Comparison of ENCODE assay signal across 2 cellular contexts in the genomic region with DNA sequence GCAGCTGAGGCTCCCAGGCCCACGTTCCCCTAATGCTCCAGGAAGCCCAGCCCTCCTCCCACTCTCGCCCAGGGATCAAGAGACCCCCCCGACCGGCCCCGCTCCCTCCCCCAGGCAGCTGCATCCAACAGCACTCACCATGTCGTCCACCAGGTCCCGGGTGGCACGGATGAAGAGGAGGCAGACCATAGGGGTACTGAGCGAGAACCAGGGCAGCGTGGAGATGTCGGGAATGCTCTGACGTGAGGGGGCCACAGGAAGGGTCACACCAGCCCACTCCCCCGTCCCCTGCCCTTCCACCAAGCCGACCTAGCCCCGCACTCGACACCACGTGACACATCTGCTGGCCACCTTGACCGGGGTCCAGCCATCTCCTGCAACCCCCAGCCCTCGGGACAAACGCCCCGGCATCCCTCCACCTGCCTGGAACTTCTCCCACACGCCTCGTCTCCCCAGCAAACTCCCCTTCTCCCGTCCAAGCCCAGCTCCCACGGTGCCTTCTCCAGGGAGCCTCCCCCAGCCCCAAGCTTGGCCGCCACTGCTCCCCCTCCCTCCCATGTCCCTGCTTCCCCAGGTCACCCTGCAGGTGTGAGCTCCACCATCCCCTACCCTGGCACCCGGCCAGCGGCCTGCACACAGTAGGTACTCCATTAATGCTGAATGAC.
TF ChIP-seq lines count a peak whose summit lies in the region.

No MANE protein-coding gene starts in this region.

TF ChIP-seq in Ishikawa, 13 proteins besides CTCF, POLR2A, EP300 and RAD21:
- TF ChIP-seq EGR1 (IDR thresholded peaks at IDR 0.05) (no peak), TEAD4 (IDR thresholded peaks at IDR 0.05) (no peak), CEBPB (IDR thresholded peaks at IDR 0.05) (no peak), NFIC (IDR thresholded peaks at IDR 0.05) (peak; percentile 50; the same call in 1 of the 2 replicates)

TF ChIP-seq in H1, 55 proteins besides CTCF, POLR2A, EP300 and RAD21:
- no peak for TF ChIP-seq YY1 (IDR thresholded peaks at IDR 0.05; ENCODE audit: low read depth, low read length)
- no peak for TF ChIP-seq CREB1 (IDR thresholded peaks at IDR 0.05)
- TF ChIP-seq SRF (IDR thresholded peaks at IDR 0.05; ENCODE audit: low read depth, low read length): no peak
- TF ChIP-seq TEAD4 (IDR thresholded peaks at IDR 0.05; ENCODE audit: low read depth, low read length): no peak
- TF ChIP-seq, protein P1, sequence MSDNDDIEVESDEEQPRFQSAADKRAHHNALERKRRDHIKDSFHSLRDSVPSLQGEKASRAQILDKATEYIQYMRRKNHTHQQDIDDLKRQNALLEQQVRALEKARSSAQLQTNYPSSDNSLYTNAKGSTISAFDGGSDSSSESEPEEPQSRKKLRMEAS (IDR thresholded peaks at IDR 0.05): no peak
- no peak for TF ChIP-seq BACH1 (IDR thresholded peaks at IDR 0.05; ENCODE audit: low read length)
- no peak for TF ChIP-seq ASH2L (IDR thresholded peaks at IDR 0.05; ENCODE audit: low read length)
- no peak for TF ChIP-seq MAFK (IDR thresholded peaks at IDR 0.05; ENCODE audit: low read depth, low read length)
- no peak for TF ChIP-seq ZNF274 (IDR thresholded peaks at IDR 0.05; ENCODE audit: borderline replicate concordance, extremely low read depth, low read length)
- TF ChIP-seq, protein P2, sequence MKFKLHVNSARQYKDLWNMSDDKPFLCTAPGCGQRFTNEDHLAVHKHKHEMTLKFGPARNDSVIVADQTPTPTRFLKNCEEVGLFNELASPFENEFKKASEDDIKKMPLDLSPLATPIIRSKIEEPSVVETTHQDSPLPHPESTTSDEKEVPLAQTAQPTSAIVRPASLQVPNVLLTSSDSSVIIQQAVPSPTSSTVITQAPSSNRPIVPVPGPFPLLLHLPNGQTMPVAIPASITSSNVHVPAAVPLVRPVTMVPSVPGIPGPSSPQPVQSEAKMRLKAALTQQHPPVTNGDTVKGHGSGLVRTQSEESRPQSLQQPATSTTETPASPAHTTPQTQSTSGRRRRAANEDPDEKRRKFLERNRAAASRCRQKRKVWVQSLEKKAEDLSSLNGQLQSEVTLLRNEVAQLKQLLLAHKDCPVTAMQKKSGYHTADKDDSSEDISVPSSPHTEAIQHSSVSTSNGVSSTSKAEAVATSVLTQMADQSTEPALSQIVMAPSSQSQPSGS (IDR thresholded peaks at IDR 0.05; ENCODE audit: low read length): no peak
- no peak for TF ChIP-seq NANOG (IDR thresholded peaks at IDR 0.05; ENCODE audit: insufficient read depth, low read depth, low read length, poor library complexity, severe bottlenecking)
- no peak for TF ChIP-seq TAF1 (IDR thresholded peaks at IDR 0.05; ENCODE audit: low read depth, low read length)
- TF ChIP-seq KDM1A (IDR thresholded peaks at IDR 0.05; ENCODE audit: borderline replicate concordance, low read length): no peak
- TF ChIP-seq SIRT6 (IDR thresholded peaks at IDR 0.05; ENCODE audit: low read length): no peak
- TF ChIP-seq PHF8 (conservative IDR thresholded peaks at IDR 0.05; ENCODE audit: low read depth, low read length): no peak
